In genomic region chr19:18660051-18660910, GRCh38 we compare ENCODE assay signal across 7 cellular contexts. TPM values are rescaled to one million over a fixed set of nuclear protein-coding genes. Genes with fewer than 3 reads are reported as not detected.
DNase-seq lines count a peak whose midpoint lies in the region; TF ChIP-seq lines count a peak whose summit lies in the region.
"Had no signal": no experiment of that assay in that cellular context is flagged by ENCODE, and none has a peak within 500 bp of the region (broad histone marks: within the 10 kb centered on the region; RNA-seq: fewer than 3 reads in every experiment).

No MANE protein-coding gene starts in this region.

- H3K9me3 ChIP-seq in left ventricle myocardium inferior (replicated peaks) (no peaks in the 10 kb centered on the region), tibial nerve (no peaks in the 10 kb centered on the region), HAP-1 (no peaks in the 10 kb centered on the region)

- peaks cover 55% of the 10 kb centered on the region for H3K4me1 ChIP-seq in left ventricle myocardium inferior
- H3K4me1 ChIP-seq in tibial nerve: peaks cover 0 to 86% (median 64%) of the 10 kb centered on the region in 4 donors
- H3K4me1 ChIP-seq in HAP-1: no peaks in the 10 kb centered on the region; the same call in 1 of the 2 replicates

- TF ChIP-seq EP300 in tibial nerve (IDR thresholded peaks at IDR 0.05): peak; percentile 31 to 83

- TF ChIP-seq CTCF in left ventricle myocardium inferior (IDR thresholded peaks at IDR 0.05; ENCODE audit: borderline replicate concordance) (no peak), tibial nerve (IDR thresholded peaks at IDR 0.05) (no peak)

- intact Hi-C loops in left ventricle myocardium inferior (cut with micrococcal nuclease): no loop called here

- 42 to 71% methylated on average over 10 to 30 of the region's 37 CpGs for WGBS in tibial nerve, 2 donors

- TF ChIP-seq POLR2A in tibial nerve (IDR thresholded peaks at IDR 0.05): no peak

- H3K36me3 ChIP-seq in left ventricle myocardium inferior (peaks cover 10% of the 10 kb centered on the region), tibial nerve (peaks cover 0 to 14% (median 0%) of the 10 kb centered on the region in 3 donors), HAP-1 (replicated peaks) (no peaks in the 10 kb centered on the region)

- H3K27me3 ChIP-seq in left ventricle myocardium inferior (ENCODE audit: low read depth): no peaks in the 10 kb centered on the region
- H3K27me3 ChIP-seq in tibial nerve: no peaks in the 10 kb centered on the region
- H3K27me3 ChIP-seq in HAP-1 (ENCODE audit: low read depth): no peaks in the 10 kb centered on the region

- peak overlapping the region; percentile 47 for H3K4me3 ChIP-seq in left ventricle myocardium inferior
- H3K4me3 ChIP-seq in tibial nerve: peak overlapping the region in 2 of 4 donors; percentile 2 to 18
- no peak overlapping the region for H3K4me3 ChIP-seq in HAP-1

- DNase-seq in SK-N-DZ (ENCODE audit: low spot score) (peak; percentile 47), left ventricle myocardium inferior (peak; percentile 67), tibial nerve (ENCODE audit: low spot score in 2 of 2) (peak; percentile 49 to 58), DMS153 (lab: John Stamatoyannopoulos, UW) (no peak), HAP-1 (ENCODE audit: low spot score in 2 of 2) (no peak)
- no peak for DNase-seq in activated CD4-positive, alpha-beta T cell treated with anti-CD3 and anti-CD28 coated beads for 4 hours
- DNase-seq: activated T-cell treated with anti-CD3 and anti-CD28 coated beads, Interleukin-2, amount 50 U/mL, for 4 hours had no signal

- in situ Hi-C loops in HAP-1 (cut with MboI; ENCODE audit: low sequenced_read_pairs): no loop called here

- H3K27ac ChIP-seq in left ventricle myocardium inferior (replicated peaks): peak overlapping the region; percentile 84
- peak overlapping the region; percentile 74 to 94 (median 86) for H3K27ac ChIP-seq in tibial nerve

RNA-seq across cellular contexts. Expression of gene CRTC1, which starts 23.2 kb away (rescaled TPM):
- polyA plus RNA-seq in SK-N-DZ (2014; cell fraction: cytosol; rRNA removed): 1.8 and 2.4 TPM in 2 replicates
- 9.7 and 10.7 TPM in 2 replicates for polyA plus RNA-seq in SK-N-DZ (2014; cell fraction: nucleus; rRNA removed)
- 9.7 TPM for total RNA-seq in left ventricle myocardium inferior
- 1 to 10 TPM; 4.0 to 7.8 (median 6.7) TPM for total RNA-seq in tibial nerve

RNA-seq across cellular contexts. Expression of gene KLHL26, which starts 23.5 kb away (rescaled TPM):
- polyA plus RNA-seq in SK-N-DZ (2014; cell fraction: cytosol; rRNA removed): 3.0 and 6.1 TPM in 2 replicates
- 1.6 and 2.7 TPM in 2 replicates for polyA plus RNA-seq in SK-N-DZ (2014; cell fraction: nucleus; rRNA removed)
- 6.2 TPM for total RNA-seq in left ventricle myocardium inferior
- 10 to 100 TPM; 12.9 to 38.4 (median 15.1) TPM for total RNA-seq in tibial nerve

RNA-seq across cellular contexts. Expression of gene TMEM59L, which starts 47.6 kb away (rescaled TPM):
- 8.1 and 9.2 TPM in 2 replicates for polyA plus RNA-seq in SK-N-DZ (2014; cell fraction: cytosol; rRNA removed)
- 35.4 and 50.9 TPM in 2 replicates for polyA plus RNA-seq in SK-N-DZ (2014; cell fraction: nucleus; rRNA removed)
- total RNA-seq in left ventricle myocardium inferior (1.5 TPM), tibial nerve (10 to 100 TPM in 1 of 4 donors, 1 to 10 TPM in 2, not detected in 1; 3.1 to 12.6 (median 4.2) TPM)
- total RNA-seq: activated T-cell treated with anti-CD3 and anti-CD28 coated beads, Interleukin-2, amount 50 U/mL, for 4 hours had no signal

RNA-seq across cellular contexts. Expression of gene CRLF1, which starts 53.7 kb away (rescaled TPM):
- 10.9 and 26.9 TPM in 2 replicates for polyA plus RNA-seq in SK-N-DZ (2014; cell fraction: cytosol; rRNA removed)
- polyA plus RNA-seq in SK-N-DZ (2014; cell fraction: nucleus; rRNA removed): 5.0 and 5.3 TPM in 2 replicates
- total RNA-seq in left ventricle myocardium inferior: 20.0 TPM
- total RNA-seq in tibial nerve: 100 to 1,000 TPM in 1 of 4 donors, 10 to 100 TPM in 3; 27.4 to 115 (median 43.6) TPM

Comparison
In these comparisons a context has a peak if more than half of its experiments do, and no peak if none do; other contexts are left out.
1. DNase-seq: peak in SK-N-DZ (single experiment), left ventricle myocardium inferior (single experiment) and tibial nerve (2 of 2); none in DMS153 (single experiment), activated CD4-positive, alpha-beta T cell treated with anti-CD3 and anti-CD28 coated beads for 4 hours (0 of 2) and HAP-1 (0 of 2).